1 cellular context compared by ENCODE assay signal in genomic region chr6:142940487-142940886, GRCh38.
TF ChIP-seq lines count a peak whose summit lies in the region.

No MANE protein-coding gene starts in this region.

TF ChIP-seq in GM12878, 131 proteins besides CTCF, POLR2A, EP300 and RAD21:
- no peak for TF ChIP-seq SREBF1 (IDR thresholded peaks at IDR 0.05; ENCODE audit: low read length)
- no peak for TF ChIP-seq HDGF (IDR thresholded peaks at IDR 0.05)
- TF ChIP-seq CBX5 (IDR thresholded peaks at IDR 0.05; ENCODE audit: low read depth), result no peak
- TF ChIP-seq HDAC6 (IDR thresholded peaks at IDR 0.05; ENCODE audit: unreplicated experiment), result no peak
- TF ChIP-seq ASH2L (IDR thresholded peaks at IDR 0.05; ENCODE audit: borderline replicate concordance, low read depth), result no peak
- TF ChIP-seq HCFC1 (IDR thresholded peaks at IDR 0.05; ENCODE audit: low read length), result no peak
- TF ChIP-seq, protein P1, sequence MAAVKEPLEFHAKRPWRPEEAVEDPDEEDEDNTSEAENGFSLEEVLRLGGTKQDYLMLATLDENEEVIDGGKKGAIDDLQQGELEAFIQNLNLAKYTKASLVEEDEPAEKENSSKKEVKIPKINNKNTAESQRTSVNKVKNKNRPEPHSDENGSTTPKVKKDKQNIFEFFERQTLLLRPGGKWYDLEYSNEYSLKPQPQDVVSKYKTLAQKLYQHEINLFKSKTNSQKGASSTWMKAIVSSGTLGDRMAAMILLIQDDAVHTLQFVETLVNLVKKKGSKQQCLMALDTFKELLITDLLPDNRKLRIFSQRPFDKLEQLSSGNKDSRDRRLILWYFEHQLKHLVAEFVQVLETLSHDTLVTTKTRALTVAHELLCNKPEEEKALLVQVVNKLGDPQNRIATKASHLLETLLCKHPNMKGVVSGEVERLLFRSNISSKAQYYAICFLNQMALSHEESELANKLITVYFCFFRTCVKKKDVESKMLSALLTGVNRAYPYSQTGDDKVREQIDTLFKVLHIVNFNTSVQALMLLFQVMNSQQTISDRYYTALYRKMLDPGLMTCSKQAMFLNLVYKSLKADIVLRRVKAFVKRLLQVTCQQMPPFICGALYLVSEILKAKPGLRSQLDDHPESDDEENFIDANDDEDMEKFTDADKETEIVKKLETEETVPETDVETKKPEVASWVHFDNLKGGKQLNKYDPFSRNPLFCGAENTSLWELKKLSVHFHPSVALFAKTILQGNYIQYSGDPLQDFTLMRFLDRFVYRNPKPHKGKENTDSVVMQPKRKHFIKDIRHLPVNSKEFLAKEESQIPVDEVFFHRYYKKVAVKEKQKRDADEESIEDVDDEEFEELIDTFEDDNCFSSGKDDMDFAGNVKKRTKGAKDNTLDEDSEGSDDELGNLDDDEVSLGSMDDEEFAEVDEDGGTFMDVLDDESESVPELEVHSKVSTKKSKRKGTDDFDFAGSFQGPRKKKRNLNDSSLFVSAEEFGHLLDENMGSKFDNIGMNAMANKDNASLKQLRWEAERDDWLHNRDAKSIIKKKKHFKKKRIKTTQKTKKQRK (IDR thresholded peaks at IDR 0.05; ENCODE audit: low read depth, low read length), result no peak
- no peak for TF ChIP-seq SMC3 (IDR thresholded peaks at IDR 0.05; ENCODE audit: borderline replicate concordance, low read length)
- no peak for TF ChIP-seq NKRF (conservative IDR thresholded peaks at IDR 0.05)
- no peak for TF ChIP-seq PML (IDR thresholded peaks at IDR 0.05; ENCODE audit: low read length)
- no peak for TF ChIP-seq RCOR1 (conservative IDR thresholded peaks at IDR 0.05; ENCODE audit: low read depth, low read length)
- TF ChIP-seq NR2C2 (IDR thresholded peaks at IDR 0.05; ENCODE audit: borderline replicate concordance, control insufficient read depth, insufficient read length, low read depth), result no peak
